ENCODE assay signal across 15 cellular contexts in the genomic region with DNA sequence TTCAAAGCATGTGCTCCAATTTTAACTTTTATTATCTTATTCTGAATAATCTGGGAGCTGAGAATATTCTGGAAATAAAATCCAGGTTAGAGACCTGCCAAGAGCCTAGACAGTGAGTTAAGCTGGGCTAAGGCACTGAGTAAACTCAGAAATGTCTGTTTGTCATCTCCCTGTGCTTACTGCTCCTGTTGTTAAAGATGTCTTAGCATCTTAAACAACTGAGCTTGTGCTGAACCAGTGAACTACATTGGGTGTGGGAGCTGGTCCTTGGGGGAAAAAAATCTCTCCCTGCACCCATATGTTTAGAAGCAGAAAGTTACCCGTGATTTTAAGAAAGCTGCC. TPM values are rescaled to one million over a fixed set of nuclear protein-coding genes. Genes with fewer than 3 reads are reported as not detected.
A peak's percentile ranks its signal among the peaks of the same experiment; 100 is the strongest.
DNase-seq lines count a peak whose midpoint lies in the region; ATAC-seq and TF ChIP-seq lines count a peak whose summit lies in the region.
"Had no signal": no experiment of that assay in that cellular context is flagged by ENCODE, and none has a peak within 500 bp of the region (broad histone marks: within the 10 kb centered on the region; RNA-seq: fewer than 3 reads in every experiment).

No MANE protein-coding gene starts in this region.

- no peaks in the 10 kb centered on the region for H3K79me2 ChIP-seq in hepatocyte

- no peaks in the 10 kb centered on the region for H3K36me3 ChIP-seq in SJCRH30
- H3K36me3 ChIP-seq in hepatocyte (replicated peaks; ENCODE audit: insufficient read depth, low read depth), result no peaks in the 10 kb centered on the region

- H3K27ac ChIP-seq in AG04450 (ENCODE audit: low read depth, low read length) (peak overlapping the region; percentile 86), SJCRH30 (peak overlapping the region; percentile 5; the same call in 1 of the 2 replicates), hepatocyte (peak overlapping the region; percentile 71), dorsolateral prefrontal cortex (no peak overlapping the region)
- H3K27ac ChIP-seq: testis had no signal

- no peaks in the 10 kb centered on the region for H3K9me3 Mint-ChIP-seq in osteocyte (ENCODE audit: unreplicated experiment)
- H3K9me3 Mint-ChIP-seq: activated CD4-positive, alpha-beta T cell treated with anti-CD3 and anti-CD28 coated beads, Interleukin-2, amount 10 ng/mL, durations not matched to agents 24 days and 14 days; natural killer cell treated with Interleukin-12 subunit alpha and Interleukin-12 subunit beta and Interleukin-15 and Interleukin-18, amount 100 ng/mL, for 72 hours; T-helper 1 cell treated with Interleukin-12 subunit alpha and Interleukin-12 subunit beta and Interleukin-4 antibody, amounts not matched to agents 30 μg/mL and 1 μg/mL, for 36 hours had no signal

- intact Hi-C loops in dorsolateral prefrontal cortex (cut with DNase I), result no loop called here

- CTCF ChIA-PET in AG04450 (lab: Charles Lee), result interaction anchor here (1.3 to 4.1 kb wide), 2 partner anchors 24 to 183 kb away, joined by 4 to 29 read pairs; a partner anchor contains a TSS

- DNase-seq in AG04450 (ENCODE audit: low read depth, low spot score) (no peak), SJCRH30 (no peak), hepatocyte (ENCODE audit: low spot score) (no peak), osteocyte (ENCODE audit: extremely low spot score, unreplicated experiment) (no peak), dorsolateral prefrontal cortex (no peak), T-helper 9 cell (no peak), AG08395 (ENCODE audit: low spot score) (no peak)
- DNase-seq: activated CD4-positive, alpha-beta T cell treated with anti-CD3 and anti-CD28 coated beads, Interleukin-2, amount 10 ng/mL, durations not matched to agents 24 days and 14 days; activated T-cell treated with anti-CD3 and anti-CD28 coated beads, Interleukin-2, amount 50 U/mL, for 48 hours; NCI-H1048; OCI-M1; testis had no signal

- H3K27ac Mint-ChIP-seq in osteocyte (ENCODE audit: unreplicated experiment), result peak overlapping the region; percentile 76
- H3K27ac Mint-ChIP-seq: activated CD4-positive, alpha-beta T cell treated with anti-CD3 and anti-CD28 coated beads, Interleukin-2, amount 10 ng/mL, durations not matched to agents 24 days and 14 days; natural killer cell treated with Interleukin-12 subunit alpha and Interleukin-12 subunit beta and Interleukin-15 and Interleukin-18, amount 100 ng/mL, for 72 hours; T-helper 1 cell treated with Interleukin-12 subunit alpha and Interleukin-12 subunit beta and Interleukin-4 antibody, amounts not matched to agents 30 μg/mL and 1 μg/mL, for 36 hours had no signal

- no peak overlapping the region for H2AFZ ChIP-seq in hepatocyte

- peaks cover 41% of the 10 kb centered on the region for H3K4me1 Mint-ChIP-seq in osteocyte (ENCODE audit: unreplicated experiment)
- H3K4me1 Mint-ChIP-seq: activated CD4-positive, alpha-beta T cell treated with anti-CD3 and anti-CD28 coated beads, Interleukin-2, amount 10 ng/mL, durations not matched to agents 24 days and 14 days had no signal

- H3K27me3 ChIP-seq in AG04450 (ENCODE audit: control insufficient read depth, insufficient read depth, low read length) (no peaks in the 10 kb centered on the region), SJCRH30 (no peaks in the 10 kb centered on the region), hepatocyte (no peaks in the 10 kb centered on the region), dorsolateral prefrontal cortex (no peaks in the 10 kb centered on the region)
- H3K27me3 ChIP-seq: testis had no signal

- 0% methylated on average over 1 of the region's 1 CpG for WGBS in hepatocyte (ENCODE audit: low lambda C conversion rate, missing lambda C conversion rate)

- no peaks in the 10 kb centered on the region for H3K9me2 ChIP-seq in hepatocyte (replicated peaks; ENCODE audit: insufficient read depth)

- H3K4me3 ChIP-seq in AG04450 (ENCODE audit: low read depth, low read length) (no peak overlapping the region), SJCRH30 (no peak overlapping the region), hepatocyte (no peak overlapping the region), dorsolateral prefrontal cortex (no peak overlapping the region)
- H3K4me3 ChIP-seq: testis had no signal

- H3K27me3 Mint-ChIP-seq in osteocyte (ENCODE audit: unreplicated experiment), result no peaks in the 10 kb centered on the region

- no peaks in the 10 kb centered on the region for H4K20me1 ChIP-seq in hepatocyte (ENCODE audit: insufficient read depth, poor library complexity, severe bottlenecking)

- H3K4me2 ChIP-seq in hepatocyte, result peak overlapping the region; percentile 50

- no peaks in the 10 kb centered on the region for H3K9me3 ChIP-seq in AG04450 (ENCODE audit: control insufficient read depth, insufficient read depth, low read length)
- H3K9me3 ChIP-seq in SJCRH30 (replicated peaks), result no peaks in the 10 kb centered on the region
- H3K9me3 ChIP-seq in hepatocyte (ENCODE audit: low read depth), result no peaks in the 10 kb centered on the region
- H3K9me3 ChIP-seq: testis had no signal

- no peak overlapping the region for H3K4me3 Mint-ChIP-seq in osteocyte (ENCODE audit: unreplicated experiment)
- H3K4me3 Mint-ChIP-seq: activated CD4-positive, alpha-beta T cell treated with anti-CD3 and anti-CD28 coated beads, Interleukin-2, amount 10 ng/mL, durations not matched to agents 24 days and 14 days; natural killer cell treated with Interleukin-12 subunit alpha and Interleukin-12 subunit beta and Interleukin-15 and Interleukin-18, amount 100 ng/mL, for 72 hours; T-helper 1 cell treated with Interleukin-12 subunit alpha and Interleukin-12 subunit beta and Interleukin-4 antibody, amounts not matched to agents 30 μg/mL and 1 μg/mL, for 36 hours had no signal

- peaks cover 24% of the 10 kb centered on the region for H3K4me1 ChIP-seq in SJCRH30
- peaks cover 20% of the 10 kb centered on the region for H3K4me1 ChIP-seq in hepatocyte (ENCODE audit: insufficient read depth)

- POLR2A ChIA-PET in AG04450 (lab: Yijun Ruan, JAX), result interaction anchor here (0.7 to 1.6 kb wide), 6 partner anchors 20 to 177 kb away, joined by 3 to 6 read pairs (median 4); a partner anchor contains a TSS

- ATAC-seq in HG02973 (IDR thresholded peaks at IDR 0.05; ENCODE audit: unreplicated experiment), result no peak
- ATAC-seq: natural killer cell treated with Interleukin-12 subunit alpha and Interleukin-12 subunit beta and Interleukin-15 and Interleukin-18, amount 100 ng/mL, for 72 hours had no signal

- no peaks in the 10 kb centered on the region for H3K36me3 Mint-ChIP-seq in osteocyte (ENCODE audit: unreplicated experiment)
- H3K36me3 Mint-ChIP-seq: natural killer cell treated with Interleukin-12 subunit alpha and Interleukin-12 subunit beta and Interleukin-15 and Interleukin-18, amount 100 ng/mL, for 72 hours had no signal

- TF ChIP-seq CTCF in AG04450 (IDR thresholded peaks at IDR 0.05; ENCODE audit: low read depth, low read length) (no peak), hepatocyte (IDR thresholded peaks at IDR 0.05; ENCODE audit: poor library complexity) (no peak), osteocyte (IDR thresholded peaks at IDR 0.05) (no peak), dorsolateral prefrontal cortex (IDR thresholded peaks at IDR 0.05 in 54 of 56, conservative IDR thresholded peaks at IDR 0.05 in 2 of 56; ENCODE audit: low read depth in 1 of 56, partially characterized antibody in 56 of 56) (no peak)

RNA-seq across cellular contexts. Expression of a gene that starts 25.0 kb away (rescaled TPM):
- 120 and 133 TPM in 2 replicates for polyA plus RNA-seq in AG04450 (2011; rRNA removed)
- 96.9 and 104 TPM in 2 replicates for polyA minus RNA-seq in AG04450 (2011; rRNA and poly(A)+ RNA removed)
- total RNA-seq in SJCRH30 (2014; rRNA removed; shearing (Covaris generic)), result 41.5 and 44.4 TPM in 2 replicates
- 49.2 and 56.2 TPM in 2 replicates for total RNA-seq in hepatocyte
- 88.4 and 97.6 TPM in 2 replicates for polyA plus RNA-seq in hepatocyte
- 77.0 and 79.3 TPM in 2 replicates for total RNA-seq in osteocyte
- total RNA-seq in dorsolateral prefrontal cortex, result 100 to 1,000 TPM; 172 to 665 (median 292) TPM

RNA-seq across cellular contexts. Expression of a gene that starts 49.0 kb away (rescaled TPM):
- polyA plus RNA-seq in AG04450 (2011; rRNA removed) (70.1 and 84.1 TPM in 2 replicates), hepatocyte (13.5 and 19.1 TPM in 2 replicates)
- polyA minus RNA-seq in AG04450 (2011; rRNA and poly(A)+ RNA removed), result 45.9 and 52.7 TPM in 2 replicates
- total RNA-seq in SJCRH30 (2014; rRNA removed; shearing (Covaris generic)), result 0.58 and 0.77 TPM in 2 replicates
- total RNA-seq in hepatocyte (9.1 and 9.4 TPM in 2 replicates), osteocyte (27.9 and 36.2 TPM in 2 replicates), dorsolateral prefrontal cortex (10 to 100 TPM in 117 of 120 experiments, 1 to 10 TPM in 3; 8.9 to 51.5 (median 20.8) TPM)

Comparison
In these comparisons a context has a peak if more than half of its experiments do, and no peak if none do; other contexts are left out.
1. H3K27ac ChIP-seq: peak in AG04450 (single experiment), SJCRH30 (single experiment) and hepatocyte (single experiment); none in dorsolateral prefrontal cortex (0 of 59).